ENCODE assay signal across 10 cellular contexts in genomic region chr7:50142421-50143113, GRCh38. TPM values are rescaled to one million over a fixed set of nuclear protein-coding genes. Genes with fewer than 3 reads are reported as not detected.
DNase-seq lines count a peak whose midpoint lies in the region; ATAC-seq, FAIRE-seq and TF ChIP-seq lines count a peak whose summit lies in the region.
"Had no signal": no experiment of that assay in that cellular context is flagged by ENCODE, and none has a peak within 500 bp of the region (broad histone marks: within the 10 kb centered on the region; RNA-seq: fewer than 3 reads in every experiment).

No MANE protein-coding gene starts in this region.

- DNase-seq in AML-193 (lab: John Stamatoyannopoulos, UW) (peak; percentile 49 to 65), GM06990 (ENCODE audit: extremely low read depth, insufficient read length) (no peak), RCC 7860 (ENCODE audit: low spot score) (peak; percentile 15), colonic mucosa (no peak), natural killer cell (no peak), NCI-H524 treated with DMSO at 0.1 percent for 48 hours (lab: John Stamatoyannopoulos, UW) (no peak), C1 segment of cervical spinal cord (lab: John Stamatoyannopoulos, UW) (no peak)

- H3K4me1 Mint-ChIP-seq in natural killer cell: peaks cover 4% of the 10 kb centered on the region in 2 donors

- H3K27me3 Mint-ChIP-seq in natural killer cell (ENCODE audit: low read depth in 2 of 2): peaks cover 8 to 13% of the 10 kb centered on the region in 2 donors

- no peak overlapping the region for H3K4me3 Mint-ChIP-seq in natural killer cell

- H3K27ac Mint-ChIP-seq in natural killer cell: no peak overlapping the region

- no peaks in the 10 kb centered on the region for H3K36me3 Mint-ChIP-seq in natural killer cell

- TF ChIP-seq CTCF in GM06990 (IDR thresholded peaks at IDR 0.05; ENCODE audit: insufficient read depth, low read length, poor library complexity, severe bottlenecking) (peak; percentile 58), colonic mucosa (IDR thresholded peaks at IDR 0.05) (peak; percentile 58), natural killer cell (IDR thresholded peaks at IDR 0.05) (peak; percentile 87)

- H3K4me1 ChIP-seq in colonic mucosa: no peaks in the 10 kb centered on the region
- H3K4me1 ChIP-seq: SJCRH30 had no signal

- H3K9me3 Mint-ChIP-seq in natural killer cell: no peaks in the 10 kb centered on the region

- no peak overlapping the region for H3K27ac ChIP-seq in colonic mucosa
- H3K27ac ChIP-seq: SJCRH30 had no signal

- FAIRE-seq in RCC 7860 (lab: Jason Lieb, UNC): peak; percentile 83

- peak; percentile 45 for ATAC-seq in HG03175 (IDR thresholded peaks at IDR 0.05; ENCODE audit: unreplicated experiment)
- peak; percentile 67 to 73 (median 70) for ATAC-seq in natural killer cell

- intact Hi-C loops in colonic mucosa (cut with DNase I) (no loop called here), natural killer cell (cut with micrococcal nuclease) (loop anchor here (1.0 to 2.0 kb wide), 4 partner anchors 50 to 1018 kb away; no protein-coding TSS in a partner anchor)

- H3K27me3 ChIP-seq in GM06990 (replicated peaks; ENCODE audit: control insufficient read depth, insufficient read depth, low read length): no peaks in the 10 kb centered on the region
- no peaks in the 10 kb centered on the region for H3K27me3 ChIP-seq in colonic mucosa

- H3K9ac ChIP-seq in colonic mucosa (ENCODE audit: low read depth in 2 of 2, low read length in 2 of 2): no peak overlapping the region

- no peak overlapping the region for H3K4me3 ChIP-seq in GM06990 (replicated peaks; ENCODE audit: low read depth, low read length)
- H3K4me3 ChIP-seq in colonic mucosa: no peak overlapping the region
- H3K4me3 ChIP-seq: SJCRH30 had no signal

- H3K36me3 ChIP-seq in GM06990 (ENCODE audit: control insufficient read depth, insufficient read depth, low read length): no peaks in the 10 kb centered on the region
- no peaks in the 10 kb centered on the region for H3K36me3 ChIP-seq in colonic mucosa
- H3K36me3 ChIP-seq: SJCRH30 had no signal

- H3K9me3 ChIP-seq in colonic mucosa: no peaks in the 10 kb centered on the region
- H3K9me3 ChIP-seq: SJCRH30 had no signal

RNA-seq across cellular contexts. Expression of gene ZPBP, which starts 49.5 kb away (rescaled TPM):
- not detected for total RNA-seq in colonic mucosa
- total RNA-seq in natural killer cell: not detected
- total RNA-seq: SJCRH30, skeletal muscle tissue had no signal

Comparison
In these comparisons a context has a peak if more than half of its experiments do, and no peak if none do; other contexts are left out.
1. DNase-seq: peak in AML-193 (2 of 2) and RCC 7860 (single experiment); none in GM06990 (single experiment), colonic mucosa (single experiment), natural killer cell (single experiment), NCI-H524 treated with DMSO at 0.1 percent for 48 hours (single experiment) and C1 segment of cervical spinal cord (0 of 14).
2. Peak in every context shown above with its lines, with median percentiles within 50 percentile points of each other: CTCF ChIP-seq.